In genomic region chr11:96393753-96394348, GRCh38 we compare ENCODE assay signal across 8 cellular contexts. TPM values are rescaled to one million over a fixed set of nuclear protein-coding genes. Genes with fewer than 3 reads are reported as not detected.
DNase-seq lines count a peak whose midpoint lies in the region; ATAC-seq and TF ChIP-seq lines count a peak whose summit lies in the region.

No MANE protein-coding gene starts in this region.

- no peak overlapping the region for H3K23ac ChIP-seq in mesendoderm (ENCODE audit: low read length)

- H3K9ac ChIP-seq in mesendoderm (ENCODE audit: low read length) = no peak overlapping the region

- no peak overlapping the region for H2BK5ac ChIP-seq in mesendoderm (ENCODE audit: low read length)

- H4K8ac ChIP-seq in mesendoderm (ENCODE audit: low read depth, low read length) = no peak overlapping the region

- no peaks in the 10 kb centered on the region for H3K79me2 ChIP-seq in mesendoderm (ENCODE audit: control insufficient read depth, insufficient read depth, low read length)

- TF ChIP-seq CTCF in GM12873 (IDR thresholded peaks at IDR 0.05; ENCODE audit: insufficient read depth, low read depth, low read length, missing control alignments) (peak; percentile 70), cardiac fibroblast (IDR thresholded peaks at IDR 0.05; ENCODE audit: low read depth, low read length) (peak; percentile 65)

- peak; percentile 25 for DNase-seq in AG08396 (ENCODE audit: low spot score)
- DNase-seq in NCI-H2196 (lab: John Stamatoyannopoulos, UW; ENCODE audit: unreplicated experiment) = peak; percentile 31
- peak; percentile 70 to 72 for DNase-seq in cardiac fibroblast (ENCODE audit: low read depth in 2 of 2)
- peak; percentile 45 for DNase-seq in mesendoderm
- no peak for DNase-seq in stimulated activated CD4-positive, alpha-beta T cell treated with anti-CD3 and anti-CD28 coated beads, Interleukin-12 subunit alpha, Interleukin-12 subunit beta, amount 100 ng/mL, for 4 hours

- no CpG with 5 or more reads among the region's 1 CpG for WGBS in mesendoderm (ENCODE audit: extremely low coverage, insufficient coverage, low lambda C conversion rate)

- no peak overlapping the region for H4K5ac ChIP-seq in mesendoderm (ENCODE audit: low read length)

- no peaks in the 10 kb centered on the region for H3K27me3 ChIP-seq in mesendoderm (ENCODE audit: insufficient read depth, low read length, poor library complexity)

- no peaks in the 10 kb centered on the region for H3K79me1 ChIP-seq in mesendoderm (ENCODE audit: low read length)

- no peak overlapping the region for H3K56ac ChIP-seq in mesendoderm (ENCODE audit: low read length)

- no peak overlapping the region for H3K4me3 ChIP-seq in cardiac fibroblast (replicated peaks in 1 of 2; ENCODE audit: low read depth in 2 of 2, low read length in 2 of 2)
- H3K4me3 ChIP-seq in mesendoderm (ENCODE audit: low read length) = no peak overlapping the region

- H3K36me3 ChIP-seq in mesendoderm (ENCODE audit: control insufficient read depth, insufficient read depth, low read length) = no peaks in the 10 kb centered on the region

- H3K27ac ChIP-seq in mesendoderm (ENCODE audit: low read depth, low read length) = no peak overlapping the region

- H2AK5ac ChIP-seq in mesendoderm (ENCODE audit: low read length) = no peak overlapping the region

- ATAC-seq in HG02970 (IDR thresholded peaks at IDR 0.05; ENCODE audit: low FRiP score, unreplicated experiment) (no peak), GM21825 (IDR thresholded peaks at IDR 0.05; ENCODE audit: unreplicated experiment) (no peak)

- no peak overlapping the region for H3K4ac ChIP-seq in mesendoderm (ENCODE audit: low read depth, low read length)

- no peak overlapping the region for H3K18ac ChIP-seq in mesendoderm (ENCODE audit: low read length)

- H3K4me2 ChIP-seq in mesendoderm (ENCODE audit: low read length) = no peak overlapping the region

- no peak overlapping the region for H2BK120ac ChIP-seq in mesendoderm (ENCODE audit: low read depth, low read length)

- no peak overlapping the region for H2BK15ac ChIP-seq in mesendoderm (replicated peaks; ENCODE audit: low read depth)

- no peaks in the 10 kb centered on the region for H3K4me1 ChIP-seq in mesendoderm (ENCODE audit: control insufficient read depth, low read depth, low read length)

RNA-seq across cellular contexts. Expression of gene JRKL, which starts 4.0 kb away (rescaled TPM):
- polyA plus RNA-seq in mesendoderm (2013, experiment 1 of 2) = 3.3 TPM
- 3.2 TPM for polyA plus RNA-seq in mesendoderm (2013, experiment 2 of 2)

RNA-seq across cellular contexts. Expression of gene CCDC82, which starts 4.1 kb away (rescaled TPM):
- polyA plus RNA-seq in mesendoderm (2013, experiment 1 of 2) = 24.0 TPM
- 23.1 TPM for polyA plus RNA-seq in mesendoderm (2013, experiment 2 of 2)

RNA-seq across cellular contexts. Expression of gene MAML2, which starts 50.9 kb away (rescaled TPM):
- polyA plus RNA-seq in mesendoderm (2013, experiment 1 of 2) = 2.9 TPM
- 3.1 TPM for polyA plus RNA-seq in mesendoderm (2013, experiment 2 of 2)
